Comparison of ENCODE assay signal across 31 cellular contexts in the genomic region with DNA sequence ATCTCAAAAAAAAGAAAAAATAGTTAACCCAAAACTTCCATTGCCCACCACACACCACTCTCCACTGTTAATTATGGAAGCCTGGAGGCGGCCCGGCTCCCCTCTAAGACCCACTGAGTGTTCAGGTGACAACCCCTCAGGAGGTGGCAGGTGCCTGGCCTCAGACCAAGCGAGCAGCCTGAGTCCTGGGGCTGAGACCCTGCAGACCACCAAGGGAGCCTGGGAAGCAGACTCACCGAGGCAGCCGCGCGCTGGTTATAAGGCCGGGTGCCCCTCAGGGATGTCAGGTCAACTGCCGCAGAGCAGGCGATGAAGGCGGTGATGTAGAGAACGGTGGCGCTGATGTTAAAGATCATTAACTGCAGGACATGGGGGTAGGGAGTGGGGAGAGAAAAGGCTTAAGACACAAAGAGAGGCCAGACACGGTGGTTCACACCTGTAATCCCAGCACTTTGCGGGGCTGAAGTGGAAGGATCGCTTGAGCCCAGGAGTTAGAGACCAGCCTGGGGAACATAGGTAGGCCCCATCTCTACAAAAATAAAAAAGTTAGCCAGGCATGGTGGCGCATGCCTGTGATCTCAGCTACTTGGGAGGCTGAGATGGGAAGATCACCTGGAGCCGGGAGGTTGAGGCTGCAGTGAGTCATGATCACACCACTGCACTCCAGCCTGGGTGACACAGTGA. TPM values are rescaled to one million over a fixed set of nuclear protein-coding genes. Genes with fewer than 3 reads are reported as not detected.
DNase-seq lines count a peak whose midpoint lies in the region; ATAC-seq and TF ChIP-seq lines count a peak whose summit lies in the region.
"Had no signal": no experiment of that assay in that cellular context is flagged by ENCODE, and none has a peak within 500 bp of the region (broad histone marks: within the 10 kb centered on the region; RNA-seq: fewer than 3 reads in every experiment).

No MANE protein-coding gene starts in this region.

- H3K36me3 ChIP-seq in osteoblast (ENCODE audit: insufficient read depth, low read length), result peaks cover 5% of the 10 kb centered on the region
- peaks cover 14 to 44% (median 34%) of the 10 kb centered on the region in 4 donors for H3K36me3 ChIP-seq in upper lobe of left lung
- H3K36me3 ChIP-seq in smooth muscle cell (ENCODE audit: low read depth), result no peaks in the 10 kb centered on the region

- no peak overlapping the region for H3K27ac Mint-ChIP-seq in stimulated activated effector memory CD8-positive, alpha-beta T cell treated with anti-CD3 and anti-CD28 coated beads, Interleukin-12 subunit alpha, Interleukin-12 subunit beta, amount 100 ng/mL, for 72 hours
- H3K27ac Mint-ChIP-seq: nephron had no signal

- 93 to 97% methylated on average over 18 of the region's 18 CpGs for WGBS in upper lobe of left lung, 2 donors
- 98% methylated on average over 18 of the region's 18 CpGs for WGBS in smooth muscle cell (ENCODE audit: low lambda C conversion rate)

- no peak overlapping the region for H3K4me3 ChIP-seq in osteoblast (ENCODE audit: insufficient read depth, low read length)
- H3K4me3 ChIP-seq in upper lobe of left lung, result no peak overlapping the region
- H3K4me3 ChIP-seq in smooth muscle cell, result no peak overlapping the region
- H3K4me3 ChIP-seq: adrenal gland, heart right ventricle had no signal

- no peaks in the 10 kb centered on the region for H4K20me1 ChIP-seq in osteoblast (ENCODE audit: insufficient read depth, low read length)
- H4K20me1 ChIP-seq in smooth muscle cell (ENCODE audit: low read depth), result no peaks in the 10 kb centered on the region

- H3K9me3 Mint-ChIP-seq in stimulated activated effector memory CD8-positive, alpha-beta T cell treated with anti-CD3 and anti-CD28 coated beads, Interleukin-12 subunit alpha, Interleukin-12 subunit beta, amount 100 ng/mL, for 72 hours, result no peaks in the 10 kb centered on the region
- H3K9me3 Mint-ChIP-seq: activated T-cell treated with anti-CD3 and anti-CD28 coated beads, Interleukin-2, amount 50 U/mL, for 4 hours; central memory CD8-positive, alpha-beta T cell; H9; nephron had no signal

- no peak for TF ChIP-seq EP300 in upper lobe of left lung (IDR thresholded peaks at IDR 0.05)

- H3K9me3 ChIP-seq in osteoblast (ENCODE audit: low read depth, low read length), result no peaks in the 10 kb centered on the region
- H3K9me3 ChIP-seq in upper lobe of left lung, result no peaks in the 10 kb centered on the region
- no peaks in the 10 kb centered on the region for H3K9me3 ChIP-seq in smooth muscle cell (replicated peaks; ENCODE audit: low read depth)
- H3K9me3 ChIP-seq: adrenal gland, Caco-2, heart right ventricle had no signal

- ATAC-seq in upper lobe of left lung (ENCODE audit: low FRiP score in 2 of 2), result no peak
- ATAC-seq in stimulated activated effector memory CD8-positive, alpha-beta T cell treated with anti-CD3 and anti-CD28 coated beads, Interleukin-12 subunit alpha, Interleukin-12 subunit beta, amount 100 ng/mL, for 72 hours, result no peak
- ATAC-seq: activated T-cell treated with anti-CD3 and anti-CD28 coated beads, Interleukin-2, amount 50 U/mL, for 4 hours had no signal

- no peaks in the 10 kb centered on the region for H3K79me2 ChIP-seq in osteoblast (ENCODE audit: insufficient read depth, low read length)
- no peaks in the 10 kb centered on the region for H3K79me2 ChIP-seq in smooth muscle cell (ENCODE audit: low read depth)
- H3K79me2 ChIP-seq: parathyroid adenoma had no signal

- H3K4me1 ChIP-seq in osteoblast (ENCODE audit: insufficient read depth, low read length), result peaks cover 4% of the 10 kb centered on the region
- H3K4me1 ChIP-seq in upper lobe of left lung, result peaks cover 14 to 25% (median 21%) of the 10 kb centered on the region in 4 donors
- H3K4me1 ChIP-seq in smooth muscle cell (ENCODE audit: low read depth), result peaks cover 13% of the 10 kb centered on the region
- H3K4me1 ChIP-seq: adrenal gland, Caco-2, parathyroid adenoma had no signal

- no peak overlapping the region for H2AFZ ChIP-seq in osteoblast (ENCODE audit: low read length)
- no peak overlapping the region for H2AFZ ChIP-seq in smooth muscle cell (ENCODE audit: low read depth)
- H2AFZ ChIP-seq: parathyroid adenoma had no signal

- H3K4me2 ChIP-seq in osteoblast (ENCODE audit: insufficient read depth, low read length) (no peak overlapping the region), smooth muscle cell (no peak overlapping the region)

- H3K4me1 Mint-ChIP-seq in stimulated activated effector memory CD8-positive, alpha-beta T cell treated with anti-CD3 and anti-CD28 coated beads, Interleukin-12 subunit alpha, Interleukin-12 subunit beta, amount 100 ng/mL, for 72 hours, result peaks cover 7% of the 10 kb centered on the region

- TF ChIP-seq POLR2A in upper lobe of left lung (IDR thresholded peaks at IDR 0.05), result no peak

- H3K27ac ChIP-seq in osteoblast (ENCODE audit: low read depth, low read length), result no peak overlapping the region
- peak overlapping the region in 1 of 4 donors; percentile 89 for H3K27ac ChIP-seq in upper lobe of left lung
- no peak overlapping the region for H3K27ac ChIP-seq in smooth muscle cell (ENCODE audit: low read depth)
- H3K27ac ChIP-seq: adrenal gland, C4-2B, heart right ventricle, parathyroid adenoma had no signal

- H3K4me3 Mint-ChIP-seq in stimulated activated effector memory CD8-positive, alpha-beta T cell treated with anti-CD3 and anti-CD28 coated beads, Interleukin-12 subunit alpha, Interleukin-12 subunit beta, amount 100 ng/mL, for 72 hours, result no peak overlapping the region
- H3K4me3 Mint-ChIP-seq: activated T-cell treated with anti-CD3 and anti-CD28 coated beads, Interleukin-2, amount 50 U/mL, for 4 hours; central memory CD8-positive, alpha-beta T cell; H9; nephron had no signal

- H3K27me3 ChIP-seq in osteoblast (ENCODE audit: insufficient read depth, low read length), result no peaks in the 10 kb centered on the region
- H3K27me3 ChIP-seq in upper lobe of left lung, result no peaks in the 10 kb centered on the region
- H3K27me3 ChIP-seq in smooth muscle cell (ENCODE audit: low read depth), result no peaks in the 10 kb centered on the region
- H3K27me3 ChIP-seq: adrenal gland, heart right ventricle had no signal

- TF ChIP-seq CTCF in osteoblast (IDR thresholded peaks at IDR 0.05; ENCODE audit: extremely low read depth, low read depth, low read length), result no peak
- no peak for TF ChIP-seq CTCF in upper lobe of left lung (IDR thresholded peaks at IDR 0.05)
- no peak for TF ChIP-seq CTCF in smooth muscle cell (IDR thresholded peaks at IDR 0.05; ENCODE audit: borderline replicate concordance, insufficient read depth, poor library complexity, severe bottlenecking)

- DNase-seq in activated CD8-positive, alpha-beta memory T cell treated with anti-CD3 and anti-CD28 coated beads, Interleukin-2, amount 50 U/mL, for 48 hours, result peak; percentile 35
- no peak for DNase-seq in activated CD8-positive, alpha-beta memory T cell treated with anti-CD3 and anti-CD28 coated beads, Interleukin-2, amount 50 U/mL, for 4 hours
- DNase-seq in left kidney (ENCODE audit: low read depth, low spot score) (peak; percentile 38), osteoblast (ENCODE audit: insufficient read length, low spot score, missing footprints) (peak; percentile 9), upper lobe of left lung (peak; percentile 19 to 46), T-helper 9 cell (no peak), smooth muscle cell (lab: John Stamatoyannopoulos, UW; ENCODE audit: unreplicated experiment) (no peak)
- no peak for DNase-seq in stimulated activated effector memory CD8-positive, alpha-beta T cell treated with anti-CD3 and anti-CD28 coated beads, Interleukin-12 subunit alpha, Interleukin-12 subunit beta, amount 100 ng/mL, for 72 hours (ENCODE audit: low spot score in 2 of 2)
- DNase-seq: activated CD4-positive, alpha-beta T cell treated with anti-CD3 and anti-CD28 coated beads for 4 hours; activated gamma-delta T cell treated with Interleukin-2 at 50 U/mL for 16 hours; activated T-cell treated with anti-CD3 and anti-CD28 coated beads, Interleukin-2, amount 50 U/mL, for 4 hours; dermis blood vessel endothelial cell; DMS53; H9; heart right ventricle; Kasumi-1; NCI-H1417 treated with DMSO at 0.1 percent for 48 hours; NCI-H2081; NCI-H2227 treated with DMSO at 0.1 percent for 48 hours; NCI-H526 treated with DMSO at 0.1 percent for 48 hours; retina; SHP77 treated with DMSO at 0.1 percent for 48 hours; stimulated activated CD4-positive, alpha-beta T cell treated with anti-CD3 and anti-CD28 coated beads, Interleukin-2, amount 100 ng/mL, for 48 hours; T-helper 2 cell had no signal

- no peak overlapping the region for H3K9ac ChIP-seq in smooth muscle cell (ENCODE audit: low read depth)
- H3K9ac ChIP-seq: parathyroid adenoma had no signal

- H3K36me3 Mint-ChIP-seq in stimulated activated effector memory CD8-positive, alpha-beta T cell treated with anti-CD3 and anti-CD28 coated beads, Interleukin-12 subunit alpha, Interleukin-12 subunit beta, amount 100 ng/mL, for 72 hours, result peaks cover 15% of the 10 kb centered on the region

- no peaks in the 10 kb centered on the region for H3F3A ChIP-seq in smooth muscle cell (ENCODE audit: low read depth)

RNA-seq across cellular contexts. Expression of a gene that starts 13.3 kb away (rescaled TPM):
- total RNA-seq in osteoblast, result 85.8 and 88.4 TPM in 2 replicates
- 10 to 100 TPM; 18.9 to 74.9 (median 54.2) TPM for total RNA-seq in upper lobe of left lung
- 78.1 and 85.6 TPM in 2 replicates for total RNA-seq in smooth muscle cell
- 68.9 and 88.0 TPM in 2 replicates for polyA plus RNA-seq in smooth muscle cell

RNA-seq across cellular contexts. Expression of a gene that starts 26.1 kb away (rescaled TPM):
- total RNA-seq in osteoblast (under 0.01 TPM in 2 replicates), upper lobe of left lung (100 to 1,000 TPM in 4 of 6 donors, 10 to 100 TPM in 2; 38.8 to 184 (median 114) TPM), smooth muscle cell (0.81 TPM in 1 of 2 replicates, not detected in the other)
- polyA plus RNA-seq in smooth muscle cell, result 0.33 and 0.59 TPM in 2 replicates
- total RNA-seq: A172 had no signal

Comparison
In these comparisons a context has a peak if more than half of its experiments do, and no peak if none do; other contexts are left out.
1. DNase-seq: peak in activated CD8-positive, alpha-beta memory T cell treated with anti-CD3 and anti-CD28 coated beads, Interleukin-2, amount 50 U/mL, for 48 hours (single experiment), left kidney (single experiment), osteoblast (single experiment) and upper lobe of left lung (2 of 2); none in activated CD8-positive, alpha-beta memory T cell treated with anti-CD3 and anti-CD28 coated beads, Interleukin-2, amount 50 U/mL, for 4 hours (single experiment), T-helper 9 cell (single experiment), smooth muscle cell (single experiment) and stimulated activated effector memory CD8-positive, alpha-beta T cell treated with anti-CD3 and anti-CD28 coated beads, Interleukin-12 subunit alpha, Interleukin-12 subunit beta, amount 100 ng/mL, for 72 hours (0 of 2).
2. RNA of a gene that starts 26.1 kb away (total RNA-seq): 38.8 to 184 TPM in upper lobe of left lung; under 0.01 TPM in osteoblast and 0.81 TPM in smooth muscle cell; every median in the first group is over 10 times any median in the second.